ENCODE assay signal across 9 cellular contexts in the genomic region with DNA sequence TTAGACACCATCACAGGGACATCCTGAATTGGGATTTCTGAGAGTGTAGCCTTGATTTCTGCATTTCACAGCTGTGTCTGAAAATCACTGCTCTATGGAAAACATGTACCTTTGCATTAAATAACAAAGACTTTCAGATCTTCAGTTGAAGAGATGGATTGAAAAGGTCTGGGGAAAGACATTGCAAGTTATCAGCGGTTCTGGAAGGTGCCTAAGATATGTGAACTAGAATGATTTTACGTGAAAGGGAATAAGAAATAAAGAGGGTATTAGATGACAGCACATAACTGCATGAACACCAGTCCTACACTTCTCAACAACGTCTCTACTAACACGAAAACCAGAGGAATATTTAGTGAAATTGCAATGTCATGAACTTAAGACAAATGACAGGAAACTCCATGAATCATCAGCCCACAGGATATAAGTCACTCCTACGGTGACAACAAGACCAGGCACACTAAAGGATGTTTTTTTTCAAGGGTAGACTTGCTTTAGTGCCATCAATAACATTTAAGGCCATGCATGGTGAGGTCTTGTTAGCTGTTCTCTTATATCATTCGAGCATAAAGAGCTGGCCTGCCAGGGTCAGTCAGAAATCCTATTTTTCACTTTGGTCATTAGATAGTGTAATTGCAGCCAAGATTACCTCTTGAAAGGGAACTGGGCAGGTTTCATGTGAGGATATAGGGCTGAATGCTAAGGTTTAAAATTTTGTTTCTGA.
A peak's percentile ranks its signal among the peaks of the same experiment; 100 is the strongest.
DNase-seq lines count a peak whose midpoint lies in the region; ATAC-seq and TF ChIP-seq lines count a peak whose summit lies in the region.
"Had no signal": no experiment of that assay in that cellular context is flagged by ENCODE, and none has a peak within 500 bp of the region (broad histone marks: within the 10 kb centered on the region; RNA-seq: fewer than 3 reads in every experiment).

No MANE protein-coding gene starts in this region.

- intact Hi-C loops in Calu3 (cut with micrococcal nuclease; ENCODE audit: unreplicated experiment): no loop called here

- H3K36me3 Mint-ChIP-seq in Calu3 (ENCODE audit: insufficient read depth, unreplicated experiment): peaks cover 5% of the 10 kb centered on the region
- H3K36me3 Mint-ChIP-seq in activated naive CD4-positive, alpha-beta T cell treated with anti-CD3 and anti-CD28 coated beads, Interleukin-2, amount 50 U/mL, for 72 hours: peaks cover 0 to 8% of the 10 kb centered on the region in 2 donors

- H3K27ac ChIP-seq in muscle layer of duodenum (ENCODE audit: low read length): peak overlapping the region; percentile 42
- H3K27ac ChIP-seq: gastrocnemius medialis had no signal

- no peak overlapping the region for H3K4me3 ChIP-seq in muscle layer of duodenum (ENCODE audit: low read depth in 1 of 2, low read length in 2 of 2)
- H3K4me3 ChIP-seq: gastrocnemius medialis had no signal

- H3K4me3 Mint-ChIP-seq in Calu3 (ENCODE audit: low read depth, unreplicated experiment): no peak overlapping the region

- no peaks in the 10 kb centered on the region for H3K9me3 ChIP-seq in muscle layer of duodenum (ENCODE audit: control insufficient read depth in 1 of 2, low read length in 2 of 2)
- H3K9me3 ChIP-seq: gastrocnemius medialis had no signal

- peak; percentile 97 to 99 for ATAC-seq in activated naive CD4-positive, alpha-beta T cell treated with anti-CD3 and anti-CD28 coated beads, Interleukin-2, amount 50 U/mL, for 72 hours
- no peak for ATAC-seq in GM21367 (IDR thresholded peaks at IDR 0.05; ENCODE audit: unreplicated experiment)
- no peak for ATAC-seq in HG03045 (IDR thresholded peaks at IDR 0.05; ENCODE audit: unreplicated experiment)
- ATAC-seq: gastrocnemius medialis had no signal

- CTCF ChIA-PET in Calu3 (lab: Charles Lee): interaction anchor here (0.7 kb wide), 1 partner anchor 12 kb away, joined by 7 read pairs; no protein-coding TSS in a partner anchor

- DNase-seq in Calu3: no peak
- peak; percentile 96 for DNase-seq in M059J (ENCODE audit: low read depth)
- peak in 1 of 2 donors; percentile 12 for DNase-seq in activated naive CD4-positive, alpha-beta T cell treated with anti-CD3 and anti-CD28 coated beads, Interleukin-2, amount 50 U/mL, for 72 hours (ENCODE audit: low spot score in 2 of 2)
- DNase-seq in ureter (ENCODE audit: low spot score): no peak
- DNase-seq in iPS-NIHi7 (ENCODE audit: extremely low spot score): no peak
- DNase-seq: gastrocnemius medialis had no signal

- peak overlapping the region; percentile 72 for H3K27ac Mint-ChIP-seq in Calu3 (ENCODE audit: unreplicated experiment)
- peak overlapping the region; percentile 78 to 86 for H3K27ac Mint-ChIP-seq in activated naive CD4-positive, alpha-beta T cell treated with anti-CD3 and anti-CD28 coated beads, Interleukin-2, amount 50 U/mL, for 72 hours

- peaks cover 2% of the 10 kb centered on the region for H3K9me3 Mint-ChIP-seq in Calu3 (ENCODE audit: low read depth, unreplicated experiment)
- H3K9me3 Mint-ChIP-seq in activated naive CD4-positive, alpha-beta T cell treated with anti-CD3 and anti-CD28 coated beads, Interleukin-2, amount 50 U/mL, for 72 hours: peaks cover 0 to 15% of the 10 kb centered on the region in 2 donors

- H3K27me3 Mint-ChIP-seq in Calu3 (ENCODE audit: unreplicated experiment): no peaks in the 10 kb centered on the region

- H3K36me3 ChIP-seq in muscle layer of duodenum (ENCODE audit: control insufficient read depth in 1 of 2, insufficient read depth in 2 of 2, low read length in 2 of 2): no peaks in the 10 kb centered on the region
- H3K36me3 ChIP-seq: gastrocnemius medialis had no signal

- no peaks in the 10 kb centered on the region for H3K27me3 ChIP-seq in muscle layer of duodenum (ENCODE audit: low read depth, low read length)
- H3K27me3 ChIP-seq: gastrocnemius medialis had no signal

- H3K4me1 ChIP-seq in muscle layer of duodenum (ENCODE audit: control insufficient read depth in 1 of 2, insufficient read depth in 2 of 2, low read length in 2 of 2): no peaks in the 10 kb centered on the region
- H3K4me1 ChIP-seq: gastrocnemius medialis had no signal

- no TSS peak for BruUV-seq in Calu3 (replicated peaks; lab: Mats Ljungman, UMichigan)

- no peak for TF ChIP-seq CTCF in Calu3 (IDR thresholded peaks at IDR 0.05; ENCODE audit: unreplicated experiment)

- peaks cover 9% of the 10 kb centered on the region for H3K4me1 Mint-ChIP-seq in Calu3 (ENCODE audit: low read depth, unreplicated experiment)

Comparison
In these comparisons a context has a peak if more than half of its experiments do, and no peak if none do; other contexts are left out.
1. ATAC-seq: peak in activated naive CD4-positive, alpha-beta T cell treated with anti-CD3 and anti-CD28 coated beads, Interleukin-2, amount 50 U/mL, for 72 hours (2 of 2); none in GM21367 (single experiment) and HG03045 (single experiment).